Comparison of ENCODE assay signal across 8 cellular contexts in the genomic region with DNA sequence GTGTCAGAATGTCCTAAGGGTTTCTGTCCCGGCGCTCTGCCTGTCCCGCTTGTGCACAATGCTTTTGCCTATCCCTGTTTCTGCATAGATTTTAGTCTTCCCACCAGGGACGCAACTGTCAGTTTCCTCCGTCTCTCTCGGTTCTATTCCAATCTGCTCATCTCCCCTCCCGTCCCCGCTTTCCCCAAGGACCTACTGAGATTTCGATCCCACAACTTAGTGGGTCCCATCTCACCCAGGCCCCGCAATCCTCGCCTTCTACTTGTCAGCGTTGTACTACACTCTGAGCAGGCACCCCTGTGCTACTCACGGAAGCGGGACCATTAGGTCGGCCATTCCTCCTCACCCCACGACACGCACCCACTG. TPM values are rescaled to one million over a fixed set of nuclear protein-coding genes. Genes with fewer than 3 reads are reported as not detected.
A peak's percentile ranks its signal among the peaks of the same experiment; 100 is the strongest.
DNase-seq lines count a peak whose midpoint lies in the region; ATAC-seq and TF ChIP-seq lines count a peak whose summit lies in the region.

No MANE protein-coding gene starts in this region.

- peak; percentile 52 for ATAC-seq in GM21381 (IDR thresholded peaks at IDR 0.05; ENCODE audit: unreplicated experiment)

- H3K27me3 Mint-ChIP-seq in CD14-positive monocyte (ENCODE audit: low read depth in 3 of 3) (peaks cover 0 to 2% (median 0%) of the 10 kb centered on the region in 3 donors), IgD-negative memory B cell (no peaks in the 10 kb centered on the region), nephron progenitor cell (ENCODE audit: low read depth, poor library complexity) (no peaks in the 10 kb centered on the region)
- no peaks in the 10 kb centered on the region for H3K27me3 Mint-ChIP-seq in dendritic cell treated with granulocyte-macrophage colony-stimulating factor and Interleukin-4, amounts not matched to agents 40 ng/mL and 50 ng/mL, for 4 days

- H3K4me3 Mint-ChIP-seq in CD14-positive monocyte (peak overlapping the region; percentile 94 to 99), IgD-negative memory B cell (peak overlapping the region; percentile 93 to 99 (median 98)), nephron progenitor cell (peak overlapping the region; percentile 93)
- H3K4me3 Mint-ChIP-seq in dendritic cell treated with granulocyte-macrophage colony-stimulating factor and Interleukin-4, amounts not matched to agents 40 ng/mL and 50 ng/mL, for 4 days = peak overlapping the region; percentile 96

- DNase-seq in CD14-positive monocyte (ENCODE audit: low spot score) (no peak), nephron progenitor cell (no peak), UCSD-AML1 (lab: John Stamatoyannopoulos, UW; ENCODE audit: unreplicated experiment) (no peak), 8988T (no peak)
- DNase-seq in stimulated activated CD4-positive, alpha-beta T cell treated with anti-CD3 and anti-CD28 coated beads, Interleukin-1b, Interleukin-23, amount 100 ng/mL, for 48 hours = no peak

- peaks cover 53% of the 10 kb centered on the region for H3K4me1 Mint-ChIP-seq in CD14-positive monocyte
- H3K4me1 Mint-ChIP-seq in IgD-negative memory B cell = peaks cover 28 to 35% (median 32%) of the 10 kb centered on the region in 3 donors
- peaks cover 49% of the 10 kb centered on the region for H3K4me1 Mint-ChIP-seq in dendritic cell treated with granulocyte-macrophage colony-stimulating factor and Interleukin-4, amounts not matched to agents 40 ng/mL and 50 ng/mL, for 4 days (ENCODE audit: low read depth)
- peaks cover 29% of the 10 kb centered on the region for H3K4me1 Mint-ChIP-seq in nephron progenitor cell

- H3K36me3 Mint-ChIP-seq in CD14-positive monocyte (peaks cover 45 to 52% of the 10 kb centered on the region in 2 donors), IgD-negative memory B cell (peaks cover 3% of the 10 kb centered on the region), nephron progenitor cell (ENCODE audit: low read depth) (peaks cover 37% of the 10 kb centered on the region)
- peaks cover 74% of the 10 kb centered on the region for H3K36me3 Mint-ChIP-seq in dendritic cell treated with granulocyte-macrophage colony-stimulating factor and Interleukin-4, amounts not matched to agents 40 ng/mL and 50 ng/mL, for 4 days (ENCODE audit: low read depth)

- H3K27ac Mint-ChIP-seq in CD14-positive monocyte = peak overlapping the region; percentile 97 to 100 (median 99)
- peak overlapping the region; percentile 88 to 100 (median 99) for H3K27ac Mint-ChIP-seq in IgD-negative memory B cell
- peak overlapping the region; percentile 93 for H3K27ac Mint-ChIP-seq in dendritic cell treated with granulocyte-macrophage colony-stimulating factor and Interleukin-4, amounts not matched to agents 40 ng/mL and 50 ng/mL, for 4 days
- H3K27ac Mint-ChIP-seq in nephron progenitor cell = peak overlapping the region; percentile 95

- intact Hi-C loops in CD14-positive monocyte (cut with micrococcal nuclease) = loop anchor here (2.0 to 5.0 kb wide), 2 partner anchors 53 to 59 kb away; partner anchors contain the start of genes ZKSCAN5 (in 2 of the 2) and ZSCAN25 (in 1 of the 2)
- intact Hi-C loops in dendritic cell treated with granulocyte-macrophage colony-stimulating factor and Interleukin-4, amounts not matched to agents 40 ng/mL and 50 ng/mL, for 4 days (cut with micrococcal nuclease) = loop anchor here (2.0 to 10.0 kb wide), 3 partner anchors 53 to 527 kb away; partner anchors contain the start of genes COPS6, ZKSCAN5, ZNF3 and ZNF789

- no peak for TF ChIP-seq CTCF in CD14-positive monocyte (IDR thresholded peaks at IDR 0.05)
- no peak for TF ChIP-seq CTCF in nephron progenitor cell (IDR thresholded peaks at IDR 0.05)

- H3K9me3 Mint-ChIP-seq in CD14-positive monocyte (no peaks in the 10 kb centered on the region), IgD-negative memory B cell (no peaks in the 10 kb centered on the region), nephron progenitor cell (no peaks in the 10 kb centered on the region)
- no peaks in the 10 kb centered on the region for H3K9me3 Mint-ChIP-seq in dendritic cell treated with granulocyte-macrophage colony-stimulating factor and Interleukin-4, amounts not matched to agents 40 ng/mL and 50 ng/mL, for 4 days

RNA-seq across cellular contexts. Expression of gene ZNF655, which starts 0.5 kb away (rescaled TPM):
- 10 to 100 TPM; 61.6 to 62.2 TPM for polyA plus RNA-seq in CD14-positive monocyte
- polyA plus RNA-seq in IgD-negative memory B cell = 66.9 TPM

RNA-seq across cellular contexts. Expression of gene FAM200A, which starts 6.0 kb away (rescaled TPM):
- polyA plus RNA-seq in CD14-positive monocyte = 1 to 10 TPM; 1.2 to 1.3 TPM
- 4.5 TPM for polyA plus RNA-seq in IgD-negative memory B cell

RNA-seq across cellular contexts. Expression of gene TMEM225B, which starts 40.1 kb away (rescaled TPM):
- polyA plus RNA-seq in CD14-positive monocyte (under 1 TPM in 1 of 2 donors, not detected in 1; 0.20 TPM), IgD-negative memory B cell (1.6 TPM)

RNA-seq across cellular contexts. Expression of gene ZKSCAN5, which starts 53.5 kb away (rescaled TPM):
- polyA plus RNA-seq in CD14-positive monocyte (1 to 10 TPM; 1.6 to 2.9 TPM), IgD-negative memory B cell (5.4 TPM)

RNA-seq across cellular contexts. Expression of gene ZNF394, which starts 57.8 kb away (rescaled TPM):
- polyA plus RNA-seq in CD14-positive monocyte (10 to 100 TPM; 35.7 to 39.1 TPM), IgD-negative memory B cell (53.3 TPM)
